Comparison of ENCODE assay signal across 10 cellular contexts in genomic region chr3:19539488-19540395, GRCh38.
DNase-seq lines count a peak whose midpoint lies in the region; ATAC-seq and TF ChIP-seq lines count a peak whose summit lies in the region.
"Had no signal": no experiment of that assay in that cellular context is flagged by ENCODE, and none has a peak within 500 bp of the region (broad histone marks: within the 10 kb centered on the region; RNA-seq: fewer than 3 reads in every experiment).

No MANE protein-coding gene starts in this region.

- POLR2A ChIA-PET in HEK293T (lab: Yijun Ruan, JAX) = no interaction called here

- H3K36me3 Mint-ChIP-seq in memory B cell = peaks cover 6% of the 10 kb centered on the region

- no peaks in the 10 kb centered on the region for H3K27me3 Mint-ChIP-seq in memory B cell

- peaks cover 49% of the 10 kb centered on the region for H3K4me1 Mint-ChIP-seq in memory B cell

- no peak for DNase-seq in memory B cell (ENCODE audit: low spot score in 2 of 2)
- no peak for DNase-seq in globus pallidus (ENCODE audit: low spot score)
- no peak for DNase-seq in HEK293T (ENCODE audit: extremely low spot score)
- DNase-seq in DMS153 (lab: John Stamatoyannopoulos, UW) = no peak
- DNase-seq in T1000 (lab: John Stamatoyannopoulos, UW) = no peak
- DNase-seq: effector memory CD4-positive, alpha-beta T cell; EL had no signal

- CTCF ChIA-PET in HEK293T (lab: Yijun Ruan, JAX) = no interaction called here

- peaks cover 3% of the 10 kb centered on the region for H3K9me3 Mint-ChIP-seq in memory B cell

- peak overlapping the region; percentile 50 for H3K4me3 Mint-ChIP-seq in memory B cell

- ATAC-seq in GM18873 (IDR thresholded peaks at IDR 0.05; ENCODE audit: low FRiP score, unreplicated experiment) (peak; percentile 59), HG02571 (IDR thresholded peaks at IDR 0.05; ENCODE audit: unreplicated experiment) (peak; percentile 69), HG03469 (IDR thresholded peaks at IDR 0.05; ENCODE audit: unreplicated experiment) (peak; percentile 51), memory B cell (ENCODE audit: low read depth) (peak; percentile 83)

- H3K27ac Mint-ChIP-seq in memory B cell = peak overlapping the region; percentile 93

TF ChIP-seq in HEK293T, 16 proteins besides CTCF, POLR2A, EP300 and RAD21:
- no peak for TF ChIP-seq TARDBP (IDR thresholded peaks at IDR 0.05)
- TF ChIP-seq ARNT (IDR thresholded peaks at IDR 0.05) = no peak
- no peak for TF ChIP-seq SP1 (IDR thresholded peaks at IDR 0.05)
- no peak for TF ChIP-seq ELF4 (IDR thresholded peaks at IDR 0.05)
- TF ChIP-seq CTBP1 (IDR thresholded peaks at IDR 0.05; ENCODE audit: borderline replicate concordance) = no peak
- TF ChIP-seq FOXM1 (IDR thresholded peaks at IDR 0.05; ENCODE audit: borderline replicate concordance) = no peak
- TF ChIP-seq BHLHE40 (IDR thresholded peaks at IDR 0.05; ENCODE audit: borderline replicate concordance) = no peak
- no peak for TF ChIP-seq HDGF (IDR thresholded peaks at IDR 0.05; ENCODE audit: borderline replicate concordance)
- no peak for TF ChIP-seq LEF1 (IDR thresholded peaks at IDR 0.05; ENCODE audit: borderline replicate concordance)
- no peak for TF ChIP-seq FOXK2 (IDR thresholded peaks at IDR 0.05)
- TF ChIP-seq NFRKB (IDR thresholded peaks at IDR 0.05) = no peak
